Comparison of ENCODE assay signal across 1 cellular context in the genomic region with DNA sequence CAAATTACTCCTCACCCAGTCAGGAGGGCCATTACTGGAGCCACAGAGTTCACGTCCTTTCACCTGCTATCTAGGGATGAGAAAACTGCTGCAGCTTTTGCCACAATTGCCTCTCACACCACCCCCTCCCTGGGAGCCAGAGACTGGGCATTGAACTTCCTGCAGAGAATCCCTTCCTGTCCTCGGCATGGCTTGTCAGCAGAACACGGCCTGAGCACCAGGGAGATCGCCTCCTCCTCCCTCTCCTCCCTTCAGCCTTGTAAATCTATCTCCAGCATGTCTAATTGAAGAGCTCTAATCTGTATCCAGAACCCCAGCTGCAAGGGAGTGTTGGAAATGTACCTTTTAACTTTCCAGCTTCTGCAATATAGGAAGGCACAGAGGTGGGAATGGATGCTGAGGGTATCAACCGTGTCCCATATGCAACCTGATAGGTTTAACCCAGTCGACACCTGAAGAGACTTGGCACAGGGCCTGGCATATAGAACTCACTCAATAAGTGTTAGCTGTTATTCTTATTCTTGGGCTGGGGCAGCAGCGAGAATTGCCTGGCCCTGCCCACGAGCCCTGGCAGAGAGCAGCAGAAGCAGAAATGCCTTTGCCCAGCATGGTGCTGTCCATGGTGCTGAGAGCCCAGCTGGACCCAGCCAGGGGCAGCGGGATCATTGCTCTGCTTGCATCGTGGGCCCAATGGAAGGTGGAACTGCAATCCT.
A peak's percentile ranks its signal among the peaks of the same experiment; 100 is the strongest.
TF ChIP-seq lines count a peak whose summit lies in the region.

No MANE protein-coding gene starts in this region.

TF ChIP-seq in HepG2, 621 proteins besides CTCF, POLR2A, EP300 and RAD21 (continued from another document and continues in another):
- TF ChIP-seq, protein P1, sequence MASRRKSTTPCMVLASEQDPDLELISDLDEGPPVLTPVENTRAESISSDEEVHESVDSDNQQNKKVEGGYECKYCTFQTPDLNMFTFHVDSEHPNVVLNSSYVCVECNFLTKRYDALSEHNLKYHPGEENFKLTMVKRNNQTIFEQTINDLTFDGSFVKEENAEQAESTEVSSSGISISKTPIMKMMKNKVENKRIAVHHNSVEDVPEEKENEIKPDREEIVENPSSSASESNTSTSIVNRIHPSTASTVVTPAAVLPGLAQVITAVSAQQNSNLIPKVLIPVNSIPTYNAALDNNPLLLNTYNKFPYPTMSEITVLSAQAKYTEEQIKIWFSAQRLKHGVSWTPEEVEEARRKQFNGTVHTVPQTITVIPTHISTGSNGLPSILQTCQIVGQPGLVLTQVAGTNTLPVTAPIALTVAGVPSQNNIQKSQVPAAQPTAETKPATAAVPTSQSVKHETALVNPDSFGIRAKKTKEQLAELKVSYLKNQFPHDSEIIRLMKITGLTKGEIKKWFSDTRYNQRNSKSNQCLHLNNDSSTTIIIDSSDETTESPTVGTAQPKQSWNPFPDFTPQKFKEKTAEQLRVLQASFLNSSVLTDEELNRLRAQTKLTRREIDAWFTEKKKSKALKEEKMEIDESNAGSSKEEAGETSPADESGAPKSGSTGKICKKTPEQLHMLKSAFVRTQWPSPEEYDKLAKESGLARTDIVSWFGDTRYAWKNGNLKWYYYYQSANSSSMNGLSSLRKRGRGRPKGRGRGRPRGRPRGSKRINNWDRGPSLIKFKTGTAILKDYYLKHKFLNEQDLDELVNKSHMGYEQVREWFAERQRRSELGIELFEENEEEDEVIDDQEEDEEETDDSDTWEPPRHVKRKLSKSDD (CRISPR knock-in tag; IDR thresholded peaks at IDR 0.05; ENCODE audit: low read depth), result no peak
- no peak for TF ChIP-seq TCF7 (IDR thresholded peaks at IDR 0.05; ENCODE audit: low read depth)
- TF ChIP-seq, protein P2, sequence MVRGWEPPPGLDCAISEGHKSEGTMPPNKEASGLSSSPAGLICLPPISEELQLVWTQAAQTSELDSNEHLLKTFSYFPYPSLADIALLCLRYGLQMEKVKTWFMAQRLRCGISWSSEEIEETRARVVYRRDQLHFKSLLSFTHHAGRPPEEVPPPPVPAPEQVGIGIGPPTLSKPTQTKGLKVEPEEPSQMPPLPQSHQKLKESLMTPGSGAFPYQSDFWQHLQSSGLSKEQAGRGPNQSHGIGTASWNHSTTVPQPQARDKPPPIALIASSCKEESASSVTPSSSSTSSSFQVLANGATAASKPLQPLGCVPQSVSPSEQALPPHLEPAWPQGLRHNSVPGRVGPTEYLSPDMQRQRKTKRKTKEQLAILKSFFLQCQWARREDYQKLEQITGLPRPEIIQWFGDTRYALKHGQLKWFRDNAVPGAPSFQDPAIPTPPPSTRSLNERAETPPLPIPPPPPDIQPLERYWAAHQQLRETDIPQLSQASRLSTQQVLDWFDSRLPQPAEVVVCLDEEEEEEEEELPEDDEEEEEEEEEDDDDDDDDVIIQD (CRISPR knock-in tag; IDR thresholded peaks at IDR 0.05; ENCODE audit: low read depth), result peak; percentile 48; the same call in 1 of the 2 replicates
- TF ChIP-seq ZFP37 (CRISPR knock-in tag; IDR thresholded peaks at IDR 0.05; ENCODE audit: borderline replicate concordance), result peak; percentile 97; the same call in 1 of the 2 replicates
- peak; percentile 93 for TF ChIP-seq IRX3 (CRISPR knock-in tag; IDR thresholded peaks at IDR 0.05; ENCODE audit: borderline replicate concordance, low read depth)
- TF ChIP-seq ZNF264 (CRISPR knock-in tag; IDR thresholded peaks at IDR 0.05), result peak; percentile 63; the same call in 1 of the 2 replicates
- peak; percentile 90 for TF ChIP-seq JARID2 (CRISPR knock-in tag; IDR thresholded peaks at IDR 0.05; ENCODE audit: insufficient replicate concordance)
- TF ChIP-seq HDAC1 (CRISPR knock-in tag; IDR thresholded peaks at IDR 0.05), result no peak
- TF ChIP-seq ZNF331 (CRISPR knock-in tag; IDR thresholded peaks at IDR 0.05), result peak; percentile 96
- no peak for TF ChIP-seq ZNF75D (CRISPR knock-in tag; IDR thresholded peaks at IDR 0.05; ENCODE audit: borderline replicate concordance)
- no peak for TF ChIP-seq JUND (CRISPR knock-in tag; IDR thresholded peaks at IDR 0.05)
- TF ChIP-seq NCOA1 (CRISPR knock-in tag; IDR thresholded peaks at IDR 0.05), result no peak
- TF ChIP-seq, protein P3, sequence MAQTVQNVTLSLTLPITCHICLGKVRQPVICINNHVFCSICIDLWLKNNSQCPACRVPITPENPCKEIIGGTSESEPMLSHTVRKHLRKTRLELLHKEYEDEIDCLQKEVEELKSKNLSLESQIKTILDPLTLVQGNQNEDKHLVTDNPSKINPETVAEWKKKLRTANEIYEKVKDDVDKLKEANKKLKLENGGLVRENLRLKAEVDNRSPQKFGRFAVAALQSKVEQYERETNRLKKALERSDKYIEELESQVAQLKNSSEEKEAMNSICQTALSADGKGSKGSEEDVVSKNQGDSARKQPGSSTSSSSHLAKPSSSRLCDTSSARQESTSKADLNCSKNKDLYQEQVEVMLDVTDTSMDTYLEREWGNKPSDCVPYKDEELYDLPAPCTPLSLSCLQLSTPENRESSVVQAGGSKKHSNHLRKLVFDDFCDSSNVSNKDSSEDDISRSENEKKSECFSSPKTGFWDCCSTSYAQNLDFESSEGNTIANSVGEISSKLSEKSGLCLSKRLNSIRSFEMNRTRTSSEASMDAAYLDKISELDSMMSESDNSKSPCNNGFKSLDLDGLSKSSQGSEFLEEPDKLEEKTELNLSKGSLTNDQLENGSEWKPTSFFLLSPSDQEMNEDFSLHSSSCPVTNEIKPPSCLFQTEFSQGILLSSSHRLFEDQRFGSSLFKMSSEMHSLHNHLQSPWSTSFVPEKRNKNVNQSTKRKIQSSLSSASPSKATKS (CRISPR knock-in tag; IDR thresholded peaks at IDR 0.05), result no peak
- TF ChIP-seq NFE2 (CRISPR knock-in tag; IDR thresholded peaks at IDR 0.05), result no peak
- no peak for TF ChIP-seq HNRNPK (IDR thresholded peaks at IDR 0.05; ENCODE audit: low read depth, low read length, poor library complexity, severe bottlenecking)
- no peak for TF ChIP-seq FOXM1 (CRISPR knock-in tag; IDR thresholded peaks at IDR 0.05)
- TF ChIP-seq, protein P4, sequence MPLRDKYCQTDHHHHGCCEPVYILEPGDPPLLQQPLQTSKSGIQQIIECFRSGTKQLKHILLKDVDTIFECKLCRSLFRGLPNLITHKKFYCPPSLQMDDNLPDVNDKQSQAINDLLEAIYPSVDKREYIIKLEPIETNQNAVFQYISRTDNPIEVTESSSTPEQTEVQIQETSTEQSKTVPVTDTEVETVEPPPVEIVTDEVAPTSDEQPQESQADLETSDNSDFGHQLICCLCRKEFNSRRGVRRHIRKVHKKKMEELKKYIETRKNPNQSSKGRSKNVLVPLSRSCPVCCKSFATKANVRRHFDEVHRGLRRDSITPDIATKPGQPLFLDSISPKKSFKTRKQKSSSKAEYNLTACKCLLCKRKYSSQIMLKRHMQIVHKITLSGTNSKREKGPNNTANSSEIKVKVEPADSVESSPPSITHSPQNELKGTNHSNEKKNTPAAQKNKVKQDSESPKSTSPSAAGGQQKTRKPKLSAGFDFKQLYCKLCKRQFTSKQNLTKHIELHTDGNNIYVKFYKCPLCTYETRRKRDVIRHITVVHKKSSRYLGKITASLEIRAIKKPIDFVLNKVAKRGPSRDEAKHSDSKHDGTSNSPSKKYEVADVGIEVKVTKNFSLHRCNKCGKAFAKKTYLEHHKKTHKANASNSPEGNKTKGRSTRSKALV (CRISPR knock-in tag; IDR thresholded peaks at IDR 0.05), result peak; percentile 61; the same call in 1 of the 2 replicates
- TF ChIP-seq, protein P5, sequence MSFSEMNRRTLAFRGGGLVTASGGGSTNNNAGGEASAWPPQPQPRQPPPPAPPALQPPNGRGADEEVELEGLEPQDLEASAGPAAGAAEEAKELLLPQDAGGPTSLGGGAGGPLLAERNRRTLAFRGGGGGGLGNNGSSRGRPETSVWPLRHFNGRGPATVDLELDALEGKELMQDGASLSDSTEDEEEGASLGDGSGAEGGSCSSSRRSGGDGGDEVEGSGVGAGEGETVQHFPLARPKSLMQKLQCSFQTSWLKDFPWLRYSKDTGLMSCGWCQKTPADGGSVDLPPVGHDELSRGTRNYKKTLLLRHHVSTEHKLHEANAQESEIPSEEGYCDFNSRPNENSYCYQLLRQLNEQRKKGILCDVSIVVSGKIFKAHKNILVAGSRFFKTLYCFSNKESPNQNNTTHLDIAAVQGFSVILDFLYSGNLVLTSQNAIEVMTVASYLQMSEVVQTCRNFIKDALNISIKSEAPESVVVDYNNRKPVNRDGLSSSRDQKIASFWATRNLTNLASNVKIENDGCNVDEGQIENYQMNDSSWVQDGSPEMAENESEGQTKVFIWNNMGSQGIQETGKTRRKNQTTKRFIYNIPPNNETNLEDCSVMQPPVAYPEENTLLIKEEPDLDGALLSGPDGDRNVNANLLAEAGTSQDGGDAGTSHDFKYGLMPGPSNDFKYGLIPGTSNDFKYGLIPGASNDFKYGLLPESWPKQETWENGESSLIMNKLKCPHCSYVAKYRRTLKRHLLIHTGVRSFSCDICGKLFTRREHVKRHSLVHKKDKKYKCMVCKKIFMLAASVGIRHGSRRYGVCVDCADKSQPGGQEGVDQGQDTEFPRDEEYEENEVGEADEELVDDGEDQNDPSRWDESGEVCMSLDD (CRISPR knock-in tag; IDR thresholded peaks at IDR 0.05; ENCODE audit: borderline replicate concordance), result peak; percentile 69; the same call in 1 of the 2 replicates
- peak; percentile 79 for TF ChIP-seq ZNF263 (CRISPR knock-in tag; IDR thresholded peaks at IDR 0.05)
- TF ChIP-seq, protein P6, sequence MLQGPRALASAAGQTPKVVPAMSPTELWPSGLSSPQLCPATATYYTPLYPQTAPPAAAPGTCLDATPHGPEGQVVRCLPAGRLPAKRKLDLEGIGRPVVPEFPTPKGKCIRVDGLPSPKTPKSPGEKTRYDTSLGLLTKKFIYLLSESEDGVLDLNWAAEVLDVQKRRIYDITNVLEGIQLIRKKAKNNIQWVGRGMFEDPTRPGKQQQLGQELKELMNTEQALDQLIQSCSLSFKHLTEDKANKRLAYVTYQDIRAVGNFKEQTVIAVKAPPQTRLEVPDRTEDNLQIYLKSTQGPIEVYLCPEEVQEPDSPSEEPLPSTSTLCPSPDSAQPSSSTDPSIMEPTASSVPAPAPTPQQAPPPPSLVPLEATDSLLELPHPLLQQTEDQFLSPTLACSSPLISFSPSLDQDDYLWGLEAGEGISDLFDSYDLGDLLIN (CRISPR knock-in tag; IDR thresholded peaks at IDR 0.05; ENCODE audit: borderline replicate concordance), result peak; percentile 69; the same call in 1 of the 2 replicates
- no peak for TF ChIP-seq YY1 (IDR thresholded peaks at IDR 0.05; ENCODE audit: insufficient read depth, insufficient replicate concordance, low read depth, low read length)
- TF ChIP-seq ONECUT2 (CRISPR knock-in tag; IDR thresholded peaks at IDR 0.05), result peak; percentile 62; the same call in 1 of the 2 replicates
- no peak for TF ChIP-seq NR2F6 (IDR thresholded peaks at IDR 0.05)
- 0 out of 2 replicates have a peak, but pooled peaks have one; percentile 18 for TF ChIP-seq NR2F6 (CRISPR knock-in tag; IDR thresholded peaks at IDR 0.05)
- TF ChIP-seq, protein P7, sequence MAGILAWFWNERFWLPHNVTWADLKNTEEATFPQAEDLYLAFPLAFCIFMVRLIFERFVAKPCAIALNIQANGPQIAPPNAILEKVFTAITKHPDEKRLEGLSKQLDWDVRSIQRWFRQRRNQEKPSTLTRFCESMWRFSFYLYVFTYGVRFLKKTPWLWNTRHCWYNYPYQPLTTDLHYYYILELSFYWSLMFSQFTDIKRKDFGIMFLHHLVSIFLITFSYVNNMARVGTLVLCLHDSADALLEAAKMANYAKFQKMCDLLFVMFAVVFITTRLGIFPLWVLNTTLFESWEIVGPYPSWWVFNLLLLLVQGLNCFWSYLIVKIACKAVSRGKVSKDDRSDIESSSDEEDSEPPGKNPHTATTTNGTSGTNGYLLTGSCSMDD (CRISPR knock-in tag; IDR thresholded peaks at IDR 0.05), result no peak
- TF ChIP-seq, protein P8, sequence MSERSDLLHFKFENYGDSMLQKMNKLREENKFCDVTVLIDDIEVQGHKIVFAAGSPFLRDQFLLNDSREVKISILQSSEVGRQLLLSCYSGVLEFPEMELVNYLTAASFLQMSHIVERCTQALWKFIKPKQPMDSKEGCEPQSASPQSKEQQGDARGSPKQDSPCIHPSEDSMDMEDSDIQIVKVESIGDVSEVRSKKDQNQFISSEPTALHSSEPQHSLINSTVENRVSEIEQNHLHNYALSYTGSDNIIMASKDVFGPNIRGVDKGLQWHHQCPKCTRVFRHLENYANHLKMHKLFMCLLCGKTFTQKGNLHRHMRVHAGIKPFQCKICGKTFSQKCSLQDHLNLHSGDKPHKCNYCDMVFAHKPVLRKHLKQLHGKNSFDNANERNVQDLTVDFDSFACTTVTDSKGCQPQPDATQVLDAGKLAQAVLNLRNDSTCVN (CRISPR knock-in tag; IDR thresholded peaks at IDR 0.05; ENCODE audit: borderline replicate concordance), result peak; percentile 89
- TF ChIP-seq, protein P9, sequence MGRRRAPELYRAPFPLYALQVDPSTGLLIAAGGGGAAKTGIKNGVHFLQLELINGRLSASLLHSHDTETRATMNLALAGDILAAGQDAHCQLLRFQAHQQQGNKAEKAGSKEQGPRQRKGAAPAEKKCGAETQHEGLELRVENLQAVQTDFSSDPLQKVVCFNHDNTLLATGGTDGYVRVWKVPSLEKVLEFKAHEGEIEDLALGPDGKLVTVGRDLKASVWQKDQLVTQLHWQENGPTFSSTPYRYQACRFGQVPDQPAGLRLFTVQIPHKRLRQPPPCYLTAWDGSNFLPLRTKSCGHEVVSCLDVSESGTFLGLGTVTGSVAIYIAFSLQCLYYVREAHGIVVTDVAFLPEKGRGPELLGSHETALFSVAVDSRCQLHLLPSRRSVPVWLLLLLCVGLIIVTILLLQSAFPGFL (CRISPR knock-in tag; IDR thresholded peaks at IDR 0.05), result no peak
- TF ChIP-seq SP2 (CRISPR knock-in tag; IDR thresholded peaks at IDR 0.05), result no peak
- peak; percentile 78; the same call in 1 of the 2 replicates for TF ChIP-seq ZNF225 (CRISPR knock-in tag; IDR thresholded peaks at IDR 0.05)
- TF ChIP-seq ATF7 (IDR thresholded peaks at IDR 0.05), result no peak
- no peak for TF ChIP-seq ATF7 (CRISPR knock-in tag; IDR thresholded peaks at IDR 0.05)
- peak; percentile 78; the same call in 1 of the 2 replicates for TF ChIP-seq SNAI1 (CRISPR knock-in tag; IDR thresholded peaks at IDR 0.05; ENCODE audit: borderline replicate concordance)
- TF ChIP-seq, protein P10, sequence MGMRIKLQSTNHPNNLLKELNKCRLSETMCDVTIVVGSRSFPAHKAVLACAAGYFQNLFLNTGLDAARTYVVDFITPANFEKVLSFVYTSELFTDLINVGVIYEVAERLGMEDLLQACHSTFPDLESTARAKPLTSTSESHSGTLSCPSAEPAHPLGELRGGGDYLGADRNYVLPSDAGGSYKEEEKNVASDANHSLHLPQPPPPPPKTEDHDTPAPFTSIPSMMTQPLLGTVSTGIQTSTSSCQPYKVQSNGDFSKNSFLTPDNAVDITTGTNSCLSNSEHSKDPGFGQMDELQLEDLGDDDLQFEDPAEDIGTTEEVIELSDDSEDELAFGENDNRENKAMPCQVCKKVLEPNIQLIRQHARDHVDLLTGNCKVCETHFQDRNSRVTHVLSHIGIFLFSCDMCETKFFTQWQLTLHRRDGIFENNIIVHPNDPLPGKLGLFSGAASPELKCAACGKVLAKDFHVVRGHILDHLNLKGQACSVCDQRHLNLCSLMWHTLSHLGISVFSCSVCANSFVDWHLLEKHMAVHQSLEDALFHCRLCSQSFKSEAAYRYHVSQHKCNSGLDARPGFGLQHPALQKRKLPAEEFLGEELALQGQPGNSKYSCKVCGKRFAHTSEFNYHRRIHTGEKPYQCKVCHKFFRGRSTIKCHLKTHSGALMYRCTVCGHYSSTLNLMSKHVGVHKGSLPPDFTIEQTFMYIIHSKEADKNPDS (CRISPR knock-in tag; IDR thresholded peaks at IDR 0.05), result no peak
- TF ChIP-seq PCBP1 (IDR thresholded peaks at IDR 0.05; ENCODE audit: borderline replicate concordance, low read depth, low read length), result no peak
- TF ChIP-seq RELA (CRISPR knock-in tag; IDR thresholded peaks at IDR 0.05), result no peak
- no peak for TF ChIP-seq ZEB1 (IDR thresholded peaks at IDR 0.05; ENCODE audit: insufficient replicate concordance, low read depth)
- TF ChIP-seq PHF20 (CRISPR knock-in tag; IDR thresholded peaks at IDR 0.05), result peak; percentile 52; the same call in 1 of the 2 replicates
- peak; percentile 90 for TF ChIP-seq SALL1 (CRISPR knock-in tag; IDR thresholded peaks at IDR 0.05)
- TF ChIP-seq, protein P11, sequence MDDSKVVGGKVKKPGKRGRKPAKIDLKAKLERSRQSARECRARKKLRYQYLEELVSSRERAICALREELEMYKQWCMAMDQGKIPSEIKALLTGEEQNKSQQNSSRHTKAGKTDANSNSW (CRISPR knock-in tag; IDR thresholded peaks at IDR 0.05; ENCODE audit: borderline replicate concordance), result no peak
